ENCODE assay signal across 1 cellular context in genomic region chr9:95285307-95285706, GRCh38.
TF ChIP-seq lines count a peak whose summit lies in the region.

No MANE protein-coding gene starts in this region.

TF ChIP-seq in HepG2, 621 proteins besides CTCF, POLR2A, EP300 and RAD21 (continued from another document):
- no peak for TF ChIP-seq ZNF318 (CRISPR knock-in tag; IDR thresholded peaks at IDR 0.05)
- TF ChIP-seq REL (CRISPR knock-in tag; conservative IDR thresholded peaks at IDR 0.05) = no peak
- no peak for TF ChIP-seq ZBTB2 (CRISPR knock-in tag; IDR thresholded peaks at IDR 0.05; ENCODE audit: low read depth)
